ENCODE assay signal across 20 cellular contexts in the genomic region with DNA sequence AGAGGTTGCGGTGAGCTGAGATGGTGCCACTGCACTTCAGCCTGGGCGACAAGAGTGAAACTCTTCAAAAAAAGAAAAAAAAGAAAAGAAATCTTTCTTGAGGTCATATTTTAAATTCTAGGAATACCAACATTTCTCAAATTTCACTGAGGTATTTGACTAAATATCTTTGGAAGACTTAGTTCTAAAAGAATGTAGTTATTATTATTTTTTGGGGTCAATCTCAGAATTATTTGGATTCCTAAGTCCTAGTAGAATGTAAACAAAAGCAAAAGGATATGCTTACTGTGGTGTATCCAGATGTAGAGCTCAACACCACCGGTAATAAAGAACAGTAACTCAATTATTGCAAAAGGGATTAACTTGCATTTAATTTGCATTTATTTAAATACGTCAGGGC. TPM values are rescaled to one million over a fixed set of nuclear protein-coding genes. Genes with fewer than 3 reads are reported as not detected.
DNase-seq lines count a peak whose midpoint lies in the region; ATAC-seq, FAIRE-seq and TF ChIP-seq lines count a peak whose summit lies in the region.
"Had no signal": no experiment of that assay in that cellular context is flagged by ENCODE, and none has a peak within 500 bp of the region (broad histone marks: within the 10 kb centered on the region; RNA-seq: fewer than 3 reads in every experiment).

No MANE protein-coding gene starts in this region.

- H3K9ac ChIP-seq in kidney (ENCODE audit: low read length in 2 of 2) = no peak overlapping the region

- no peak overlapping the region for H3K4me3 ChIP-seq in AG04450 (ENCODE audit: low read depth, low read length)
- H3K4me3 ChIP-seq in kidney (ENCODE audit: low read length in 2 of 2) = no peak overlapping the region
- H3K4me3 ChIP-seq: MG63, ovary, sigmoid colon had no signal

- POLR2A ChIA-PET in AG04450 (lab: Yijun Ruan, JAX) = interaction anchor here (0.6 to 2.2 kb wide), 3 partner anchors 80 to 445 kb away, joined by 3 to 9 read pairs (median 4); no protein-coding TSS in a partner anchor

- no peaks in the 10 kb centered on the region for H3K4me1 ChIP-seq in kidney (ENCODE audit: control insufficient read depth in 1 of 2, insufficient read depth in 1 of 2, low read depth in 1 of 2, low read length in 2 of 2)

- H3K27me3 ChIP-seq in AG04450 (ENCODE audit: control insufficient read depth, insufficient read depth, low read length) = no peaks in the 10 kb centered on the region
- H3K27me3 ChIP-seq: MG63, ovary, sigmoid colon had no signal

- CTCF ChIA-PET in AG04450 (lab: Charles Lee) = interaction anchor here (0.9 to 1.3 kb wide), 3 partner anchors 82 to 773 kb away, joined by 3 to 8 read pairs (median 4); no protein-coding TSS in a partner anchor

- TF ChIP-seq CTCF in AG04450 (IDR thresholded peaks at IDR 0.05; ENCODE audit: low read depth, low read length) = no peak
- TF ChIP-seq CTCF in kidney (IDR thresholded peaks at IDR 0.05; ENCODE audit: borderline replicate concordance, extremely low read depth, insufficient read depth) = no peak

- peak overlapping the region; percentile 71 for H3K27ac ChIP-seq in AG04450 (ENCODE audit: low read depth, low read length)
- no peak overlapping the region for H3K27ac ChIP-seq in kidney (ENCODE audit: low read depth in 2 of 2, low read length in 2 of 2)
- H3K27ac ChIP-seq: epithelial cell of prostate, ovary, sigmoid colon had no signal

- intact Hi-C loops in kidney (cut with DNase I) = no loop called here

- ATAC-seq in GM19397 (IDR thresholded peaks at IDR 0.05; ENCODE audit: unreplicated experiment) = no peak

- peak; percentile 29 for FAIRE-seq in kidney (lab: Jason Lieb, UNC)

- peak; percentile 46 for DNase-seq in AG04450 (ENCODE audit: low read depth, low spot score)
- peak; percentile 68 for DNase-seq in HCEC 1CT
- DNase-seq in astrocyte of the hippocampus (ENCODE audit: low read depth, low spot score) = peak; percentile 54
- no peak for DNase-seq in kidney
- no peak for DNase-seq in NCI-H345 (lab: John Stamatoyannopoulos, UW)
- DNase-seq in activated CD4-positive, CD25-positive, alpha-beta regulatory T cell (lab: John Stamatoyannopoulos, UW) = no peak
- DNase-seq in stimulated activated naive CD4-positive, alpha-beta T cell (lab: John Stamatoyannopoulos, UW) = no peak
- DNase-seq: activated gamma-delta T cell treated with Interleukin-2 at 50 U/mL for 16 hours; COR-L47; cortex of kidney; GF-D8; glutamatergic neuron; MG63; NCI-H187; ovary; RPMI8226; sigmoid colon; stimulated activated CD4-positive, alpha-beta T cell treated with anti-CD3 and anti-CD28 coated beads, Interleukin-2, amount 100 ng/mL, for 24 hours had no signal

- H3K36me3 ChIP-seq in kidney (ENCODE audit: control insufficient read depth in 1 of 2, insufficient read depth in 2 of 2, low read length in 2 of 2) = no peaks in the 10 kb centered on the region
- H3K36me3 ChIP-seq: MG63, ovary, sigmoid colon had no signal

- H3K9me3 ChIP-seq in AG04450 (ENCODE audit: control insufficient read depth, insufficient read depth, low read length) (no peaks in the 10 kb centered on the region), kidney (ENCODE audit: control insufficient read depth in 1 of 2, low read length in 2 of 2) (no peaks in the 10 kb centered on the region)
- H3K9me3 ChIP-seq: MG63, ovary, sigmoid colon had no signal

RNA-seq across cellular contexts. Expression of a gene that starts 25.0 kb away (rescaled TPM):
- 36.0 and 50.0 TPM in 2 replicates for polyA plus RNA-seq in AG04450 (2011; rRNA removed)
- polyA minus RNA-seq in AG04450 (2011; rRNA and poly(A)+ RNA removed) = 115 and 137 TPM in 2 replicates
- total RNA-seq in kidney = 21.7 TPM
- polyA plus RNA-seq in kidney (ENCODE audit: insufficient read depth, low read depth, low replicate concordance) = 3.9 TPM

Comparison
In these comparisons a context has a peak if more than half of its experiments do, and no peak if none do; other contexts are left out.
1. DNase-seq: peak in AG04450 (single experiment), HCEC 1CT (single experiment) and astrocyte of the hippocampus (single experiment); none in kidney (single experiment), NCI-H345 (single experiment), activated CD4-positive, CD25-positive, alpha-beta regulatory T cell (0 of 4) and stimulated activated naive CD4-positive, alpha-beta T cell (0 of 6).